21 cellular contexts compared by ENCODE assay signal in the genomic region with DNA sequence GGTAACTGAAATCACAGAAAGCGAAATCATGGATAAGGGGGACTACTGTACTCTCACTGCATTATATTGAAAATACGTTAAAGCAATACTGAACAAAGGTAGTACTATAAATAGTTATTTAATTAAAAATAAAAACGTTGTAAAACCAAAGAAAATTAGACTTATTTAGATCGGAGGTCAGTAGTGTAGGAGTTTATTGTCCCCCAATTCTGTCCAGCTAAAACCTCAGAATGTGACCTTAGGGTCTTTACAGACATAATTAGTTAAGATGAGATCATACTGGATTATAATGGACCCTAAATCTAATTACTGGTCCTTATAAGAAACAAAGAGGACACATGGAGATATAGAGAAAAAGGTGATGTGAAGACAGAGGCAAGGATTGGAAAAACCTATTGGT.
"Had no signal": no experiment of that assay in that cellular context is flagged by ENCODE, and none has a peak within 500 bp of the region (broad histone marks: within the 10 kb centered on the region; RNA-seq: fewer than 3 reads in every experiment).

No MANE protein-coding gene starts in this region.

- H3K9me3 Mint-ChIP-seq: mesothelial cell of epicardium; naive B cell; natural killer cell treated with Interleukin-12 subunit alpha and Interleukin-12 subunit beta and Interleukin-15 and Interleukin-18, amount 100 ng/mL, for 72 hours; stimulated activated naive CD8-positive, alpha-beta T cell treated with anti-CD3 and anti-CD28 coated beads, Interleukin-15, amount 100 ng/mL, for 72 hours had no signal

- DNase-seq: dorsolateral prefrontal cortex; effector CD4-positive, alpha-beta T cell; gastrocnemius medialis; head of caudate nucleus; left cardiac atrium; left lung; mucosa of descending colon; naive B cell; stimulated activated CD4-positive, alpha-beta T cell treated with anti-CD3 and anti-CD28 coated beads, Interleukin-12 subunit alpha, Interleukin-12 subunit beta, amount 100 ng/mL, for 4 hours; stimulated activated CD4-positive, alpha-beta T cell treated with anti-CD3 and anti-CD28 coated beads, Interleukin-1b, Interleukin-23, amount 100 ng/mL, for 48 hours; stimulated activated CD4-positive, alpha-beta T cell treated with anti-CD3 and anti-CD28 coated beads, Interleukin-4, amount 100 ng/mL, for 1 hour; stimulated activated CD8-positive, alpha-beta memory T cell treated with anti-CD3 and anti-CD28 coated beads, Interleukin-4, amount 100 ng/mL, for 48 hours; stimulated activated naive CD4-positive, alpha-beta T cell; stimulated activated naive CD8-positive, alpha-beta T cell treated with anti-CD3 and anti-CD28 coated beads, Interleukin-15, amount 100 ng/mL, for 72 hours; transverse colon; upper lobe of right lung; uterus had no signal

- H3K27me3 Mint-ChIP-seq: naive B cell; natural killer cell treated with Interleukin-12 subunit alpha and Interleukin-12 subunit beta and Interleukin-15 and Interleukin-18, amount 100 ng/mL, for 72 hours; stimulated activated naive CD8-positive, alpha-beta T cell treated with anti-CD3 and anti-CD28 coated beads, Interleukin-15, amount 100 ng/mL, for 72 hours had no signal

- H3K36me3 Mint-ChIP-seq: mesothelial cell of epicardium; naive B cell; natural killer cell treated with Interleukin-12 subunit alpha and Interleukin-12 subunit beta and Interleukin-15 and Interleukin-18, amount 100 ng/mL, for 72 hours had no signal

- ATAC-seq: gastrocnemius medialis; left cardiac atrium; mucosa of descending colon; natural killer cell treated with Interleukin-12 subunit alpha and Interleukin-12 subunit beta and Interleukin-15 and Interleukin-18, amount 100 ng/mL, for 72 hours; sciatic nerve; stimulated activated naive CD8-positive, alpha-beta T cell treated with anti-CD3 and anti-CD28 coated beads, Interleukin-15, amount 100 ng/mL, for 72 hours had no signal

- H3K27ac Mint-ChIP-seq: mesothelial cell of epicardium; natural killer cell treated with Interleukin-12 subunit alpha and Interleukin-12 subunit beta and Interleukin-15 and Interleukin-18, amount 100 ng/mL, for 72 hours; neural progenitor cell; stimulated activated naive CD8-positive, alpha-beta T cell treated with anti-CD3 and anti-CD28 coated beads, Interleukin-15, amount 100 ng/mL, for 72 hours had no signal

- H3K4me3 Mint-ChIP-seq: mesothelial cell of epicardium; naive B cell; natural killer cell treated with Interleukin-12 subunit alpha and Interleukin-12 subunit beta and Interleukin-15 and Interleukin-18, amount 100 ng/mL, for 72 hours; neural progenitor cell; stimulated activated naive CD8-positive, alpha-beta T cell treated with anti-CD3 and anti-CD28 coated beads, Interleukin-15, amount 100 ng/mL, for 72 hours had no signal
